1 cellular context compared by ENCODE assay signal in genomic region chr3:168824107-168824506, GRCh38.
TF ChIP-seq lines count a peak whose summit lies in the region.

No MANE protein-coding gene starts in this region.

TF ChIP-seq in GM12878, 131 proteins besides CTCF, POLR2A, EP300 and RAD21 (continued from another document):
- TF ChIP-seq, protein P1, sequence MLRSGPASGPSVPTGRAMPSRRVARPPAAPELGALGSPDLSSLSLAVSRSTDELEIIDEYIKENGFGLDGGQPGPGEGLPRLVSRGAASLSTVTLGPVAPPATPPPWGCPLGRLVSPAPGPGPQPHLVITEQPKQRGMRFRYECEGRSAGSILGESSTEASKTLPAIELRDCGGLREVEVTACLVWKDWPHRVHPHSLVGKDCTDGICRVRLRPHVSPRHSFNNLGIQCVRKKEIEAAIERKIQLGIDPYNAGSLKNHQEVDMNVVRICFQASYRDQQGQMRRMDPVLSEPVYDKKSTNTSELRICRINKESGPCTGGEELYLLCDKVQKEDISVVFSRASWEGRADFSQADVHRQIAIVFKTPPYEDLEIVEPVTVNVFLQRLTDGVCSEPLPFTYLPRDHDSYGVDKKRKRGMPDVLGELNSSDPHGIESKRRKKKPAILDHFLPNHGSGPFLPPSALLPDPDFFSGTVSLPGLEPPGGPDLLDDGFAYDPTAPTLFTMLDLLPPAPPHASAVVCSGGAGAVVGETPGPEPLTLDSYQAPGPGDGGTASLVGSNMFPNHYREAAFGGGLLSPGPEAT (IDR thresholded peaks at IDR 0.05; ENCODE audit: low read depth), result no peak
- no peak for TF ChIP-seq CREB1 (IDR thresholded peaks at IDR 0.05; ENCODE audit: low read depth)
- no peak for TF ChIP-seq MAX (IDR thresholded peaks at IDR 0.05; ENCODE audit: low read depth, low read length)
- TF ChIP-seq SRF (IDR thresholded peaks at IDR 0.05; ENCODE audit: low read depth in 2 of 2, low read length in 2 of 2), result no peak
- no peak for TF ChIP-seq E2F4 (IDR thresholded peaks at IDR 0.05; ENCODE audit: low read depth, low read length)
- TF ChIP-seq RBBP5 (conservative IDR thresholded peaks at IDR 0.05), result no peak
- TF ChIP-seq, protein P2, sequence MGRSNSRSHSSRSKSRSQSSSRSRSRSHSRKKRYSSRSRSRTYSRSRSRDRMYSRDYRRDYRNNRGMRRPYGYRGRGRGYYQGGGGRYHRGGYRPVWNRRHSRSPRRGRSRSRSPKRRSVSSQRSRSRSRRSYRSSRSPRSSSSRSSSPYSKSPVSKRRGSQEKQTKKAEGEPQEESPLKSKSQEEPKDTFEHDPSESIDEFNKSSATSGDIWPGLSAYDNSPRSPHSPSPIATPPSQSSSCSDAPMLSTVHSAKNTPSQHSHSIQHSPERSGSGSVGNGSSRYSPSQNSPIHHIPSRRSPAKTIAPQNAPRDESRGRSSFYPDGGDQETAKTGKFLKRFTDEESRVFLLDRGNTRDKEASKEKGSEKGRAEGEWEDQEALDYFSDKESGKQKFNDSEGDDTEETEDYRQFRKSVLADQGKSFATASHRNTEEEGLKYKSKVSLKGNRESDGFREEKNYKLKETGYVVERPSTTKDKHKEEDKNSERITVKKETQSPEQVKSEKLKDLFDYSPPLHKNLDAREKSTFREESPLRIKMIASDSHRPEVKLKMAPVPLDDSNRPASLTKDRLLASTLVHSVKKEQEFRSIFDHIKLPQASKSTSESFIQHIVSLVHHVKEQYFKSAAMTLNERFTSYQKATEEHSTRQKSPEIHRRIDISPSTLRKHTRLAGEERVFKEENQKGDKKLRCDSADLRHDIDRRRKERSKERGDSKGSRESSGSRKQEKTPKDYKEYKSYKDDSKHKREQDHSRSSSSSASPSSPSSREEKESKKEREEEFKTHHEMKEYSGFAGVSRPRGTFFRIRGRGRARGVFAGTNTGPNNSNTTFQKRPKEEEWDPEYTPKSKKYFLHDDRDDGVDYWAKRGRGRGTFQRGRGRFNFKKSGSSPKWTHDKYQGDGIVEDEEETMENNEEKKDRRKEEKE (IDR thresholded peaks at IDR 0.05), result no peak
TF ChIP-seq in GM12878: peak in this region for 0.
